12 cellular contexts compared by ENCODE assay signal in genomic region chr22:19875061-19875530, GRCh38. TPM values are rescaled to one million over a fixed set of nuclear protein-coding genes. Genes with fewer than 3 reads are reported as not detected.
A peak's percentile ranks its signal among the peaks of the same experiment; 100 is the strongest.
DNase-seq lines count a peak whose midpoint lies in the region; ATAC-seq and TF ChIP-seq lines count a peak whose summit lies in the region.
"Had no signal": no experiment of that assay in that cellular context is flagged by ENCODE, and none has a peak within 500 bp of the region (broad histone marks: within the 10 kb centered on the region; RNA-seq: fewer than 3 reads in every experiment).

No MANE protein-coding gene starts in this region.

- no peak overlapping the region for H3K56ac ChIP-seq in IMR-90 (ENCODE audit: extremely low read depth, insufficient read depth, low read length)

- H3K36me3 ChIP-seq in BLaER1 (no peaks in the 10 kb centered on the region; the same call in 1 of the 2 replicates), IMR-90 (ENCODE audit: control insufficient read depth, insufficient read depth, low read length) (peaks cover 1% of the 10 kb centered on the region; the same call in 1 of the 2 replicates), endodermal cell (ENCODE audit: control insufficient read depth, insufficient read depth, low read length) (no peaks in the 10 kb centered on the region), ovary (no peaks in the 10 kb centered on the region), vagina (no peaks in the 10 kb centered on the region)

- TF ChIP-seq POLR2A in IMR-90 (IDR thresholded peaks at IDR 0.05; ENCODE audit: low read depth, low read length) (no peak), ovary (IDR thresholded peaks at IDR 0.05) (no peak), vagina (IDR thresholded peaks at IDR 0.05) (no peak)

- dilution Hi-C loops in IMR-90 (cut with HindIII; ENCODE audit: low sequenced_read_pairs, unreplicated experiment): no loop called here

- H3K4ac ChIP-seq in IMR-90 (ENCODE audit: low read depth, low read length): peak overlapping the region; percentile 16; the same call in 1 of the 2 replicates

- DNase-seq in IMR-90 (no peak), endodermal cell (no peak), ovary (peak in 4 of 5 donors; percentile 13 to 34 (median 16)), HCEC 1CT (no peak), vagina (ENCODE audit: extremely low spot score in 2 of 2) (no peak)
- DNase-seq in central memory CD4-positive, alpha-beta T cell: no peak
- DNase-seq: amniotic stem cell; stimulated activated CD4-positive, alpha-beta T cell treated with anti-CD3 and anti-CD28 coated beads, Interleukin-2, amount 100 ng/mL, for 24 hours had no signal

- TF ChIP-seq CTCF in IMR-90 (conservative IDR thresholded peaks at IDR 0.05; ENCODE audit: low read depth, low read length): no peak
- no peak for TF ChIP-seq CTCF in endodermal cell (conservative IDR thresholded peaks at IDR 0.05)
- TF ChIP-seq CTCF in ovary (IDR thresholded peaks at IDR 0.05): no peak
- no peak for TF ChIP-seq CTCF in vagina (IDR thresholded peaks at IDR 0.05)

- POLR2A ChIA-PET in IMR-90 (lab: Charles Lee; ENCODE audit: unreplicated experiment): no interaction called here

- no peak overlapping the region for H3K4me3 Mint-ChIP-seq in endodermal cell
- H3K4me3 Mint-ChIP-seq: CD8-positive, alpha-beta memory T cell had no signal

- H3K4me2 ChIP-seq in BLaER1 (peak overlapping the region; percentile 83), IMR-90 (ENCODE audit: low read depth, low read length) (no peak overlapping the region)
- H3K4me2 ChIP-seq: KMS-11 had no signal

- H4K20me1 ChIP-seq in BLaER1 (no peaks in the 10 kb centered on the region), IMR-90 (ENCODE audit: insufficient read depth, low read length) (no peaks in the 10 kb centered on the region)

- no peaks in the 10 kb centered on the region for H3K9me3 ChIP-seq in BLaER1
- no peaks in the 10 kb centered on the region for H3K9me3 ChIP-seq in IMR-90 (ENCODE audit: control insufficient read depth, insufficient read depth, low read length)
- no peaks in the 10 kb centered on the region for H3K9me3 ChIP-seq in endodermal cell (ENCODE audit: control insufficient read depth, low read length)
- H3K9me3 ChIP-seq in ovary: no peaks in the 10 kb centered on the region
- no peaks in the 10 kb centered on the region for H3K9me3 ChIP-seq in vagina

- H2BK15ac ChIP-seq in IMR-90 (ENCODE audit: low read depth, low read length): no peak overlapping the region

- H3K14ac ChIP-seq in IMR-90 (replicated peaks; ENCODE audit: low read depth, low read length): no peak overlapping the region

- intact Hi-C loops in IMR-90 (cut with micrococcal nuclease) (no loop called here), ovary (cut with DNase I) (no loop called here), vagina (cut with DNase I) (no loop called here)

- H3K4me3 ChIP-seq in BLaER1 (no peak overlapping the region), IMR-90 (ENCODE audit: insufficient read depth, low read depth, low read length) (no peak overlapping the region), endodermal cell (ENCODE audit: low read length) (no peak overlapping the region), ovary (no peak overlapping the region), vagina (no peak overlapping the region)

- TF ChIP-seq EP300 in ovary (IDR thresholded peaks at IDR 0.05): no peak

- H3K27me3 ChIP-seq in BLaER1 (no peaks in the 10 kb centered on the region), IMR-90 (ENCODE audit: control insufficient read depth, insufficient read depth, low read length) (no peaks in the 10 kb centered on the region), endodermal cell (ENCODE audit: control insufficient read depth, insufficient read depth, low read length, poor library complexity, severe bottlenecking) (no peaks in the 10 kb centered on the region), ovary (no peaks in the 10 kb centered on the region), vagina (no peaks in the 10 kb centered on the region)

- peaks cover 21% of the 10 kb centered on the region for H3K9me1 ChIP-seq in IMR-90 (ENCODE audit: insufficient read depth, low read length)

- H4K8ac ChIP-seq in IMR-90 (ENCODE audit: low read depth in 2 of 2, low read length in 2 of 2): no peak overlapping the region

- TF ChIP-seq RAD21 in IMR-90 (IDR thresholded peaks at IDR 0.05; ENCODE audit: low read length): no peak

- no peak overlapping the region for H3K27ac Mint-ChIP-seq in endodermal cell

- no peaks in the 10 kb centered on the region for H3K9me3 Mint-ChIP-seq in endodermal cell
- H3K9me3 Mint-ChIP-seq: CD8-positive, alpha-beta memory T cell had no signal

- WGBS in IMR-90 (ENCODE audit: extremely low coverage in 2 of 2, insufficient read length in 1 of 2), 2 experiments: 88% methylated on average over 3 of the region's 12 CpGs; no CpG with 5 or more reads in 1 of the 2 experiments
- whole genome bisulfite sequencing in endodermal cell (ENCODE audit: insufficient coverage in 1 of 2, insufficient read length in 1 of 2), 2 experiments: 87 to 92% methylated on average over 7 to 12 of the region's 12 CpGs
- 88 to 92% (median 88%) methylated on average over 12 of the region's 12 CpGs for WGBS in ovary, 3 donors

- peak overlapping the region; percentile 36; the same call in 1 of the 2 replicates for H3K9ac ChIP-seq in BLaER1
- no peak overlapping the region for H3K9ac ChIP-seq in IMR-90 (ENCODE audit: low read depth, low read length)
- H3K9ac ChIP-seq in endodermal cell (ENCODE audit: extremely low read depth, low read length, poor library complexity, severe bottlenecking): no peak overlapping the region
- H3K9ac ChIP-seq: KMS-11 had no signal

- no peak overlapping the region; the same call in 1 of the 2 replicates for H3K23ac ChIP-seq in IMR-90 (ENCODE audit: low read depth, low read length)

- H3K4me1 ChIP-seq in BLaER1 (peaks cover 56% of the 10 kb centered on the region), IMR-90 (ENCODE audit: control insufficient read depth, insufficient read depth, low read length) (peaks cover 26% of the 10 kb centered on the region), endodermal cell (ENCODE audit: control insufficient read depth, insufficient read depth, low read length) (peaks cover under 1% of the 10 kb centered on the region), ovary (ENCODE audit: insufficient read depth) (peaks cover 3% of the 10 kb centered on the region), vagina (peaks cover 49% of the 10 kb centered on the region)

- no peak overlapping the region for H2BK5ac ChIP-seq in IMR-90 (ENCODE audit: low read depth, low read length, poor library complexity, severe bottlenecking)

- no peaks in the 10 kb centered on the region for H3K36me3 Mint-ChIP-seq in endodermal cell (ENCODE audit: low read depth)

- H2BK120ac ChIP-seq in IMR-90 (ENCODE audit: low read depth, low read length): peak overlapping the region; percentile 46

- peak overlapping the region; percentile 15; the same call in 1 of the 2 replicates for H2AK5ac ChIP-seq in IMR-90 (ENCODE audit: low read depth, low read length)

- no peak overlapping the region for H4K91ac ChIP-seq in IMR-90 (ENCODE audit: insufficient read depth, low read depth, low read length)

- H2BK20ac ChIP-seq in IMR-90 (ENCODE audit: low read depth, low read length): no peak overlapping the region

- CTCF ChIA-PET in IMR-90 (lab: Yijun Ruan, JAX): no interaction called here

- H3K27ac ChIP-seq in BLaER1 (peak overlapping the region; percentile 80), IMR-90 (ENCODE audit: insufficient read depth, low read length) (no peak overlapping the region), endodermal cell (ENCODE audit: low read depth, low read length) (peak overlapping the region; percentile 10), ovary (no peak overlapping the region), vagina (no peak overlapping the region)
- H3K27ac ChIP-seq: KMS-11 had no signal

- H3K27me3 Mint-ChIP-seq in endodermal cell (ENCODE audit: insufficient read depth): peaks cover under 1% of the 10 kb centered on the region
- H3K27me3 Mint-ChIP-seq: CD8-positive, alpha-beta memory T cell had no signal

- no peak overlapping the region for H2AFZ ChIP-seq in IMR-90 (replicated peaks; ENCODE audit: low read length, poor library complexity)

- peaks cover 10 to 27% of the 10 kb centered on the region in 2 experiments; a peak in 3 of 4 replicates for H3K79me1 ChIP-seq in IMR-90 (ENCODE audit: low read depth in 1 of 2, low read length in 2 of 2)

- in situ Hi-C loops in IMR-90 (cut with MboI; ENCODE audit: low sequenced_read_pairs): no loop called here

- H2AK9ac ChIP-seq in IMR-90 (replicated peaks; ENCODE audit: low read depth, low read length, poor library complexity): no peak overlapping the region

- peaks cover 2% of the 10 kb centered on the region for H3K4me1 Mint-ChIP-seq in endodermal cell

- BruUV-seq in IMR-90 (replicated peaks; lab: Mats Ljungman, UMichigan): no TSS peak

- H4K5ac ChIP-seq in IMR-90 (ENCODE audit: low read depth, low read length): no peak overlapping the region

- ATAC-seq in IMR-90 (ENCODE audit: low read depth) (no peak), HG02840 (IDR thresholded peaks at IDR 0.05; ENCODE audit: low FRiP score, unreplicated experiment) (no peak)

- no peak overlapping the region for H3K18ac ChIP-seq in IMR-90 (ENCODE audit: low read depth, low read length)

TF ChIP-seq in IMR-90, 13 proteins besides CTCF, POLR2A, EP300 and RAD21 (continues in another document):
- no peak for TF ChIP-seq MAFK (IDR thresholded peaks at IDR 0.05; ENCODE audit: low read depth, low read length)

RNA-seq across cellular contexts. Expression of gene GNB1L, which starts 20.4 kb away (rescaled TPM):
- 1.7 and 2.5 TPM in 2 replicates for total RNA-seq in IMR-90 (2012; rRNA removed)
- 4.4 and 5.5 TPM in 2 replicates for polyA plus RNA-seq in IMR-90 (2012; rRNA removed)
- 5.3 and 8.3 TPM in 2 replicates for polyA plus RNA-seq in IMR-90 (2012; cell fraction: cytosol; rRNA removed)
- 3.5 and 12.3 TPM in 2 replicates for polyA plus RNA-seq in IMR-90 (2012; cell fraction: nucleus; rRNA removed; ENCODE audit: low replicate concordance)
- 10 to 100 TPM in 1 of 2 donors, 1 to 10 TPM in 1; 9.5 to 12.2 TPM for total RNA-seq in endodermal cell
- polyA plus RNA-seq in endodermal cell (2013, experiment 1 of 2): 10.1 TPM
- 7.7 TPM for polyA plus RNA-seq in endodermal cell (2013, experiment 2 of 2)
- total RNA-seq in ovary: 10 to 100 TPM in 2 of 7 donors, 1 to 10 TPM in 5; 3.1 to 14.9 (median 6.0) TPM
- 1 to 10 TPM in 1 of 2 donors, not detected in 1; 5.1 TPM for polyA plus RNA-seq in ovary
- total RNA-seq in vagina: 14.0 TPM

RNA-seq across cellular contexts. Expression of gene RTL10, which starts 20.4 kb away (rescaled TPM):
- total RNA-seq in IMR-90 (2012; rRNA removed) (8.6 TPM in 2 replicates), endodermal cell (10 to 100 TPM; 20.6 to 22.2 TPM), ovary (10 to 100 TPM in 6 of 7 donors, 1 to 10 TPM in 1; 9.1 to 54.3 (median 16.7) TPM), vagina (21.4 TPM)
- polyA plus RNA-seq in IMR-90 (2012; rRNA removed) (12.1 and 14.0 TPM in 2 replicates), ovary (1 to 10 TPM; 7.1 to 7.3 TPM)
- polyA plus RNA-seq in IMR-90 (2012; cell fraction: cytosol; rRNA removed): 8.4 and 9.2 TPM in 2 replicates
- polyA plus RNA-seq in IMR-90 (2012; cell fraction: nucleus; rRNA removed; ENCODE audit: low replicate concordance): 24.4 and 41.2 TPM in 2 replicates
- 12.4 TPM for polyA plus RNA-seq in endodermal cell (2013, experiment 1 of 2)
- polyA plus RNA-seq in endodermal cell (2013, experiment 2 of 2): 12.1 TPM

Comparison
In these comparisons a context has a peak if more than half of its experiments do, and no peak if none do; other contexts are left out.
1. H3K27ac ChIP-seq: peak in BLaER1 (single experiment) and endodermal cell (single experiment); none in IMR-90 (single experiment), ovary (0 of 2) and vagina (single experiment).
2. DNase-seq: peak in ovary (4 of 5); none in IMR-90 (single experiment), endodermal cell (single experiment), HCEC 1CT (single experiment), central memory CD4-positive, alpha-beta T cell (single experiment) and vagina (0 of 2).